Comparison of ENCODE assay signal across 16 cellular contexts in genomic region chr5:55584398-55585265, GRCh38.
"Had no signal": no experiment of that assay in that cellular context is flagged by ENCODE, and none has a peak within 500 bp of the region (broad histone marks: within the 10 kb centered on the region; RNA-seq: fewer than 3 reads in every experiment).

No MANE protein-coding gene starts in this region.

- H3K27ac ChIP-seq: neutrophil had no signal

- H3K9me3 ChIP-seq: esophagus muscularis mucosa, neutrophil, tibial nerve had no signal

- H3K4me3 ChIP-seq: esophagus muscularis mucosa, tibial nerve had no signal

- H3K27me3 ChIP-seq: esophagus muscularis mucosa, neutrophil, tibial nerve had no signal

- DNase-seq: activated CD4-positive, alpha-beta T cell treated with anti-CD3 and anti-CD28 coated beads, Interleukin-2, amount 50 U/mL, for 1 hour; activated CD8-positive, alpha-beta memory T cell treated with anti-CD3 and anti-CD28 coated beads for 24 hours; activated naive CD4-positive, alpha-beta T cell treated with Interleukin-2 at 50 U/mL for 16 hours; caudate nucleus; foreskin fibroblast; glutamatergic neuron; naive B cell; small intestine; stimulated activated CD4-positive, alpha-beta T cell treated with anti-CD3 and anti-CD28 coated beads, Interleukin-4, amount 100 ng/mL, for 24 hours; stimulated activated naive CD4-positive, alpha-beta T cell; substantia nigra; SW 1271 had no signal

- ATAC-seq: activated T-helper 17 cell treated with anti-CD3 and anti-CD28 coated beads, Interleukin-2, amount 50 U/mL, for 72 hours had no signal
